ENCODE assay signal across 8 cellular contexts in genomic region chr2:231786177-231786916, GRCh38. TPM values are rescaled to one million over a fixed set of nuclear protein-coding genes. Genes with fewer than 3 reads are reported as not detected.
DNase-seq lines count a peak whose midpoint lies in the region; ATAC-seq and TF ChIP-seq lines count a peak whose summit lies in the region.

TSS of gene COPS7B (plus strand) at chr2:231786445. CDS start at chr2:231788571, 2,126 bp downstream.

- TF ChIP-seq CTCF in GM12875 (IDR thresholded peaks at IDR 0.05; ENCODE audit: borderline replicate concordance, insufficient read depth, low read depth, low read length) (peak; percentile 55), ascending aorta (IDR thresholded peaks at IDR 0.05) (peak in 2 of 3 experiments; percentile 6 to 28)

- peak within 1 kb of the TSS; percentile 58 to 59 for H3K27ac ChIP-seq in ascending aorta
- H3K27ac ChIP-seq in aorta (ENCODE audit: low read depth in 1 of 2, low read length in 2 of 2): peak within 1 kb of the TSS in 1 of 2 donors; percentile 13

- H3K4me3 ChIP-seq in GM12875 (ENCODE audit: low read depth, low read length) (peak within 1 kb of the TSS; percentile 85), ascending aorta (peak within 1 kb of the TSS; percentile 80 to 87), aorta (ENCODE audit: low read length in 2 of 2) (peak within 1 kb of the TSS; percentile 86 to 89)

- H3K27ac Mint-ChIP-seq in T-helper 2 cell treated with Interferon-gamma antibody and Interleukin-4, amounts not matched to agents 5 μg/mL and 100 μg/mL, for 36 hours: peak within 1 kb of the TSS; percentile 83

- H3K9me3 Mint-ChIP-seq in T-helper 2 cell treated with Interferon-gamma antibody and Interleukin-4, amounts not matched to agents 5 μg/mL and 100 μg/mL, for 36 hours: no peaks in the 10 kb centered on the region

- no peaks in the 10 kb centered on the region for H3K27me3 Mint-ChIP-seq in T-helper 2 cell treated with Interferon-gamma antibody and Interleukin-4, amounts not matched to agents 5 μg/mL and 100 μg/mL, for 36 hours (ENCODE audit: low read depth)

- peaks cover 40% of the 10 kb centered on the region for H3K4me1 Mint-ChIP-seq in T-helper 2 cell treated with Interferon-gamma antibody and Interleukin-4, amounts not matched to agents 5 μg/mL and 100 μg/mL, for 36 hours (ENCODE audit: low read depth)

- H3K9me3 ChIP-seq in ascending aorta: no peaks in the 10 kb centered on the region
- no peaks in the 10 kb centered on the region for H3K9me3 ChIP-seq in aorta (ENCODE audit: control insufficient read depth, low read length)

- H3K27me3 ChIP-seq in ascending aorta (no peaks in the 10 kb centered on the region), aorta (ENCODE audit: control insufficient read depth in 1 of 2, insufficient read depth in 2 of 2, low read length in 1 of 2) (no peaks in the 10 kb centered on the region)

- peaks cover 5 to 37% of the 10 kb centered on the region in 2 donors for H3K4me1 ChIP-seq in ascending aorta
- peaks cover 2 to 10% of the 10 kb centered on the region in 2 donors for H3K4me1 ChIP-seq in aorta (ENCODE audit: control insufficient read depth in 1 of 2, insufficient read depth in 2 of 2, low read length in 2 of 2)

- peak; percentile 62 for DNase-seq in NCI-H1694 treated with DMSO at 0.1 percent for 48 hours (lab: John Stamatoyannopoulos, UW)
- peak; percentile 85 for DNase-seq in T-helper 2 cell treated with Interferon-gamma antibody and Interleukin-4, amounts not matched to agents 5 μg/mL and 100 μg/mL, for 36 hours (ENCODE audit: low spot score)
- DNase-seq in ascending aorta (ENCODE audit: low spot score in 2 of 2): peak; percentile 23 to 84
- DNase-seq in hepatic stellate cell (ENCODE audit: low spot score): peak; percentile 76
- peak; percentile 41 for DNase-seq in renal cortical epithelial cell (ENCODE audit: low read depth)
- peak; percentile 86 to 92 for DNase-seq in aorta

- 0 to 1% methylated on average over 53 to 69 of the region's 69 CpGs for WGBS in aorta, 2 donors

- peak within 1 kb of the TSS; percentile 90 for H3K4me3 Mint-ChIP-seq in T-helper 2 cell treated with Interferon-gamma antibody and Interleukin-4, amounts not matched to agents 5 μg/mL and 100 μg/mL, for 36 hours

- H3K36me3 Mint-ChIP-seq in T-helper 2 cell treated with Interferon-gamma antibody and Interleukin-4, amounts not matched to agents 5 μg/mL and 100 μg/mL, for 36 hours (ENCODE audit: low read depth): peaks cover 5% of the 10 kb centered on the region

- ATAC-seq in HG02852 (IDR thresholded peaks at IDR 0.05; ENCODE audit: unreplicated experiment) (peak; percentile 59), aorta (ENCODE audit: low FRiP score) (peak; percentile 83)

- intact Hi-C loops in ascending aorta (cut with DNase I): no loop called here
- intact Hi-C loops in aorta (cut with DNase I): loop anchor here in 1 of 2 donors (10.0 kb wide), 1 partner anchor 182 kb away; no protein-coding TSS in a partner anchor

- H3K36me3 ChIP-seq in ascending aorta (peaks cover 4 to 9% of the 10 kb centered on the region in 2 donors), aorta (ENCODE audit: control insufficient read depth in 1 of 2, insufficient read depth in 2 of 2, low read length in 1 of 2) (no peaks in the 10 kb centered on the region)

RNA-seq across cellular contexts. Expression of gene COPS7B, which starts in this region (rescaled TPM):
- total RNA-seq in ascending aorta (28.9 TPM), renal cortical epithelial cell (7.8 and 16.8 TPM in 2 replicates), aorta (10 to 100 TPM; 20.6 to 40.8 TPM)
- polyA plus RNA-seq in aorta: 10 to 100 TPM; 12.1 to 42.0 TPM
